ENCODE assay signal across 10 cellular contexts in the genomic region with DNA sequence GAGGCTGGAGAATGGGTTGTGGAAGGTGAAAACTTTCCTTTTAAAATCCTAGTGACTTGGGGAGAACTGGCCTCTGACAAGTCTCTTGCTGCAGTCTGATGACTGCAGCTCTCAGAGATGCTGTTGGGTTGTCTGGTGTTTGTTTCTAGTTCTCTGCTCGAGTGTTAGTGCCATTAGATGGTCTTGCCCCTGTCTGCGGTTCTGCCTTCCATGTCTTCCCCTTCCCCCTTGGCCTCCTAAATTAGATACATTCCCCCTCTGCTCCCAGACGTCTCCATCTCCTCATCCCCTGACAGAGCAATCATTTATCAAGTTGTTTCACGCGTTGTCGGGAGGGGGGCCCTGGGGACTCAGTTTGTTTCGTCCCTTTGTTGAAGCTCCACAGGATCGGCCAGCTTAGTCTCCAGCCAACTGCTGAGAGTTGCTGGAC.
DNase-seq lines count a peak whose midpoint lies in the region; ATAC-seq and TF ChIP-seq lines count a peak whose summit lies in the region.
"Had no signal": no experiment of that assay in that cellular context is flagged by ENCODE, and none has a peak within 500 bp of the region (broad histone marks: within the 10 kb centered on the region; RNA-seq: fewer than 3 reads in every experiment).

No MANE protein-coding gene starts in this region.

- no peak for ATAC-seq in GM18909 (IDR thresholded peaks at IDR 0.05; ENCODE audit: poor library complexity, unreplicated experiment)
- ATAC-seq: effector memory CD8-positive, alpha-beta T cell; stimulated activated effector memory CD8-positive, alpha-beta T cell treated with anti-CD3 and anti-CD28 coated beads, Interleukin-12 subunit alpha, Interleukin-12 subunit beta, amount 100 ng/mL, for 72 hours had no signal

- H3F3A ChIP-seq in MM.1S (ENCODE audit: insufficient read depth, low read length) = peaks cover 9% of the 10 kb centered on the region

- H2BK12ac ChIP-seq in mesenchymal stem cell (ENCODE audit: low read length in 2 of 2) = no peak overlapping the region

- H3K4me3 ChIP-seq in MM.1S (ENCODE audit: low read length) (peak overlapping the region; percentile 7; the same call in 1 of the 2 replicates), mesenchymal stem cell (ENCODE audit: insufficient read depth in 1 of 2, low read depth in 1 of 2, low read length in 2 of 2) (no peak overlapping the region), thyroid gland (replicated peaks in 1 of 3) (no peak overlapping the region)
- H3K4me3 ChIP-seq: PC-9 had no signal

- H2BK120ac ChIP-seq in mesenchymal stem cell (ENCODE audit: low read depth, low read length) = no peak overlapping the region

- no peaks in the 10 kb centered on the region for H3K79me2 ChIP-seq in MM.1S (ENCODE audit: low read length)

- H3K9ac ChIP-seq in MM.1S (ENCODE audit: low read length) = no peak overlapping the region; the same call in 1 of the 2 replicates
- no peak overlapping the region for H3K9ac ChIP-seq in mesenchymal stem cell (ENCODE audit: low read length)

- no peak overlapping the region for H3K23ac ChIP-seq in mesenchymal stem cell (ENCODE audit: low read length in 2 of 2)

- H3K9me2 ChIP-seq in MM.1S (replicated peaks; ENCODE audit: insufficient read depth, low read length) = no peaks in the 10 kb centered on the region

- TF ChIP-seq CTCF in MM.1S (IDR thresholded peaks at IDR 0.05; ENCODE audit: low read length) (no peak), thyroid gland (IDR thresholded peaks at IDR 0.05) (no peak)

- H3K4me1 ChIP-seq in MM.1S (ENCODE audit: low read length) (peaks cover 16% of the 10 kb centered on the region), mesenchymal stem cell (ENCODE audit: control insufficient read depth, insufficient read depth, low read depth, low read length) (peaks cover 2% of the 10 kb centered on the region), thyroid gland (no peaks in the 10 kb centered on the region)

- no peak overlapping the region for H4K91ac ChIP-seq in mesenchymal stem cell (ENCODE audit: low read length)

- H3K4me2 ChIP-seq in MM.1S (ENCODE audit: low read depth, low read length) (peak overlapping the region; percentile 60), mesenchymal stem cell (ENCODE audit: low read length, poor library complexity, severe bottlenecking) (no peak overlapping the region)
- H3K4me2 ChIP-seq: PC-9 had no signal

- no peak overlapping the region for H2AK5ac ChIP-seq in mesenchymal stem cell (ENCODE audit: low read length, severe bottlenecking)

- intact Hi-C loops in thyroid gland (cut with DNase I) = no loop called here

- H3K79me1 ChIP-seq in mesenchymal stem cell (replicated peaks; ENCODE audit: low read length, poor library complexity, severe bottlenecking) = no peaks in the 10 kb centered on the region

- H2AFZ ChIP-seq in MM.1S (ENCODE audit: low read length) = peak overlapping the region; percentile 10
- peak overlapping the region; percentile 51 for H2AFZ ChIP-seq in mesenchymal stem cell (ENCODE audit: low read depth, low read length)
- H2AFZ ChIP-seq: PC-9 had no signal

- peak overlapping the region; percentile 38; the same call in 1 of the 2 replicates for H3K27ac ChIP-seq in MM.1S (ENCODE audit: low read length)
- H3K27ac ChIP-seq in mesenchymal stem cell (ENCODE audit: low read length, poor library complexity, severe bottlenecking) = no peak overlapping the region
- H3K27ac ChIP-seq in substantia nigra (ENCODE audit: low read depth, low read length, poor library complexity, severe bottlenecking) = peak overlapping the region; percentile 88
- H3K27ac ChIP-seq in thyroid gland = no peak overlapping the region
- H3K27ac ChIP-seq: PC-9 had no signal

- no peak overlapping the region for H3K18ac ChIP-seq in mesenchymal stem cell (ENCODE audit: low read depth in 1 of 2, low read length in 2 of 2)

- H2BK5ac ChIP-seq in mesenchymal stem cell (ENCODE audit: low read depth, low read length, poor library complexity, severe bottlenecking) = no peak overlapping the region

- no peaks in the 10 kb centered on the region for H3K36me3 ChIP-seq in MM.1S (replicated peaks; ENCODE audit: insufficient read depth, low read length)
- no peaks in the 10 kb centered on the region for H3K36me3 ChIP-seq in mesenchymal stem cell (ENCODE audit: control insufficient read depth in 1 of 2, insufficient read depth in 2 of 2, low read depth in 1 of 2, low read length in 2 of 2)
- H3K36me3 ChIP-seq in thyroid gland = no peaks in the 10 kb centered on the region

- no peaks in the 10 kb centered on the region for H4K20me1 ChIP-seq in MM.1S (ENCODE audit: insufficient read depth, low read length)

- H3K27me3 ChIP-seq in MM.1S (replicated peaks; ENCODE audit: insufficient read depth, low read length) (no peaks in the 10 kb centered on the region), mesenchymal stem cell (ENCODE audit: control insufficient read depth in 1 of 2, insufficient read depth in 1 of 2, low read length in 2 of 2) (peaks cover 8 to 11% of the 10 kb centered on the region in 2 experiments), thyroid gland (no peaks in the 10 kb centered on the region)

- TF ChIP-seq POLR2A in thyroid gland (IDR thresholded peaks at IDR 0.05) = no peak

- 2% methylated on average over 8 of the region's 8 CpGs for WGBS in mesenchymal stem cell
- WGBS in thyroid gland, 2 donors = 45 to 56% methylated on average over 8 of the region's 8 CpGs

- DNase-seq in MM.1S (no peak), ecto neural progenitor cell (ENCODE audit: low spot score) (peak; percentile 87), mesenchymal stem cell (no peak), substantia nigra (lab: John Stamatoyannopoulos, UW) (peak in 48 of 49 donors; percentile 23 to 91 (median 74)), NCI-H2196 (lab: John Stamatoyannopoulos, UW; ENCODE audit: unreplicated experiment) (no peak), thyroid gland (no peak)
- DNase-seq: effector memory CD8-positive, alpha-beta T cell; PC-9 had no signal

- no peaks in the 10 kb centered on the region for H3K9me3 ChIP-seq in MM.1S (replicated peaks; ENCODE audit: insufficient read depth, low read length)
- no peaks in the 10 kb centered on the region for H3K9me3 ChIP-seq in mesenchymal stem cell (ENCODE audit: control insufficient read depth, low read length)
- no peaks in the 10 kb centered on the region for H3K9me3 ChIP-seq in thyroid gland

- no peak overlapping the region for H3K14ac ChIP-seq in mesenchymal stem cell (ENCODE audit: low read length in 2 of 2)

- no peak overlapping the region for H3K4ac ChIP-seq in mesenchymal stem cell (ENCODE audit: low read depth in 1 of 2, low read length in 2 of 2)

- H2BK15ac ChIP-seq in mesenchymal stem cell (ENCODE audit: low read depth, poor library complexity, severe bottlenecking) = no peak overlapping the region

- H4K8ac ChIP-seq in mesenchymal stem cell (ENCODE audit: low read length) = no peak overlapping the region

Comparison
In these comparisons a context has a peak if more than half of its experiments do, and no peak if none do; other contexts are left out.
1. DNase-seq: peak in ecto neural progenitor cell (single experiment) and substantia nigra (48 of 49); none in MM.1S (single experiment), mesenchymal stem cell (single experiment), NCI-H2196 (single experiment) and thyroid gland (0 of 2).
2. H3K27ac ChIP-seq: peak in MM.1S (single experiment) and substantia nigra (single experiment); none in mesenchymal stem cell (single experiment) and thyroid gland (0 of 3).